Comparison of ENCODE assay signal across 8 cellular contexts in the genomic region with DNA sequence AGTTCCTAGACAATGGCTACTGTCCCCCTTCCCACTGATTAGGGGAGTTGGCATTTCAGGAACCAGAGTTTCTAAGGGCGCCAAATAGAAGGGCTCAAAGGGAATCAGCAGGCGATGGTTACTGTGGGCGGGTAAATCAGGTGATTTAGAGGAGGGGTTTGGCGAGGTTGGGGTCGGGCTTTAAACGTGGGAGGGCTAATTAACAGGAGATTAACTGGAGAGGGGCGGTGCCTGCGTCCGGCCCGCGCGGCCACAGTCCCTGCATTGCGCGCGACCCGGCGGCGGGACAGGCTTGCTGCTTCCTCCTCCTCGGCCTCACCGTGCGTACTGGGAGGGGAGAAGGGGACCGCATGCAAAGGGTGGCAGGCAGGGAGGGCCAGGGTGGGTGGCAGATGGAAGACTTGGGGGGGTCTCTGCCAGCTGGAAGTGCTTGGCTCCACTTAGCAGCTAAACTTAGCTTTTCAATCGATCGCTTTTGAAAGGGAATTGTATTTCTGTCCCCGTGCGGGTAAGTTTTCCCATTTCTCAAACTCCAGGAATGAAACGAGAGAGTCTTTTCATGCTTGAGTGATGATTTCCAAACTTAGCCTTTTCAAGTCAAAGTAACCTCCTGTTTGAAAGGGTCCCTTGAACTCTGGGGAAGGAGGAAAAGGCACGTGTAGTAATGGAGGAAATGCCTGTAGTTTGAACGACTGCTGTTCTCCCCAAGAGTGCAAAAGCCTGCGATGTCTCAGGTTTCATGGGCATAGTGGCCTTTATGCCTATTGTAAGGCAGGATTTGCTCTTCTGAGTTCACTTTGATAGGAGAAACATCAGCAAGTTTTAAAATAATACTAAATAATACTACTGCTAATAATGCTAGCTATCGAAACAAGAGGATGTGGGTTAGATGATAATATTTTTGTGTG. TPM values are rescaled to one million over a fixed set of nuclear protein-coding genes. Genes with fewer than 3 reads are reported as not detected.
DNase-seq lines count a peak whose midpoint lies in the region; ATAC-seq and TF ChIP-seq lines count a peak whose summit lies in the region.

A gene with protein sequence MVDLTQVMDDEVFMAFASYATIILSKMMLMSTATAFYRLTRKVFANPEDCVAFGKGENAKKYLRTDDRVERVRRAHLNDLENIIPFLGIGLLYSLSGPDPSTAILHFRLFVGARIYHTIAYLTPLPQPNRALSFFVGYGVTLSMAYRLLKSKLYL (plus strand): TSS at position 255 of the 908 bp plus-strand sequence. CDS start 6,608 bp downstream, outside the sequence.

- H3K9ac ChIP-seq in MM.1S (ENCODE audit: low read length): peak within 1 kb of the TSS; percentile 43; the same call in 1 of the 2 replicates
- H3K9ac ChIP-seq in trophoblast cell (ENCODE audit: low read length): peak within 1 kb of the TSS; percentile 83

- no peak within 1 kb of the TSS for H2AK5ac ChIP-seq in trophoblast cell (ENCODE audit: low read length)

- intact Hi-C loops in left cardiac atrium (cut with DNase I): no loop called here

- TF ChIP-seq CTCF in MM.1S (IDR thresholded peaks at IDR 0.05; ENCODE audit: low read length): no peak
- TF ChIP-seq CTCF in VCaP (conservative IDR thresholded peaks at IDR 0.05): no peak

- peak within 1 kb of the TSS; percentile 78 for H3K4ac ChIP-seq in trophoblast cell (ENCODE audit: low read depth, low read length)

- H4K8ac ChIP-seq in trophoblast cell (ENCODE audit: low read depth, low read length): peak within 1 kb of the TSS; percentile 78

- H3F3A ChIP-seq in MM.1S (ENCODE audit: insufficient read depth, low read length): no peaks in the 10 kb centered on the region

- peak within 1 kb of the TSS; percentile 50; the same call in 1 of the 2 replicates for H3K4me3 ChIP-seq in MM.1S (ENCODE audit: low read length)
- peak within 1 kb of the TSS; percentile 73 for H3K4me3 ChIP-seq in trophoblast cell (ENCODE audit: low read depth, low read length)

- H3K23ac ChIP-seq in trophoblast cell (ENCODE audit: low read length): no peak within 1 kb of the TSS

- peaks cover 4% of the 10 kb centered on the region; the same call in 1 of the 2 replicates for H3K4me1 ChIP-seq in MM.1S (ENCODE audit: low read length)
- peaks cover 7 to 14% of the 10 kb centered on the region in 2 experiments for H3K4me1 ChIP-seq in trophoblast cell (ENCODE audit: control insufficient read depth in 1 of 2, insufficient read depth in 2 of 2, low read length in 2 of 2)

- H3K9me3 ChIP-seq in MM.1S (replicated peaks; ENCODE audit: insufficient read depth, low read length): no peaks in the 10 kb centered on the region
- H3K9me3 ChIP-seq in trophoblast cell (ENCODE audit: insufficient read depth, low read depth, low read length): no peaks in the 10 kb centered on the region

- no peaks in the 10 kb centered on the region for H3K79me2 ChIP-seq in MM.1S (ENCODE audit: low read length)
- H3K79me2 ChIP-seq in trophoblast cell (ENCODE audit: control insufficient read depth, insufficient read depth, low read length, poor library complexity): peaks cover 7% of the 10 kb centered on the region

- H2BK5ac ChIP-seq in trophoblast cell (ENCODE audit: low read depth, low read length, poor library complexity): peak within 1 kb of the TSS; percentile 66

- H2AFZ ChIP-seq in MM.1S (ENCODE audit: low read length) (peak within 1 kb of the TSS; percentile 40), trophoblast cell (ENCODE audit: insufficient read depth, low read length, poor library complexity) (peak within 1 kb of the TSS; percentile 43)

- DNase-seq in C1 segment of cervical spinal cord (lab: John Stamatoyannopoulos, UW) (peak in 8 of 14 donors; percentile 5 to 56 (median 21)), MM.1S (peak; percentile 35), left cardiac atrium (peak; percentile 75), trophoblast cell (peak in 1 of 2 donors; percentile 15), SW 1271 (lab: John Stamatoyannopoulos, UW) (no peak), NCI-H526 treated with DMSO at 0.1 percent for 48 hours (lab: John Stamatoyannopoulos, UW) (no peak)

- peak within 1 kb of the TSS; percentile 48 for H4K12ac ChIP-seq in trophoblast cell (ENCODE audit: low read depth, low read length)

- no peak within 1 kb of the TSS for H3K27ac ChIP-seq in MM.1S (ENCODE audit: low read length)
- peak within 1 kb of the TSS; percentile 78 for H3K27ac ChIP-seq in VCaP
- peak within 1 kb of the TSS; percentile 20 for H3K27ac ChIP-seq in trophoblast cell (ENCODE audit: low read depth, low read length)

- H3K9me2 ChIP-seq in MM.1S (replicated peaks; ENCODE audit: insufficient read depth, low read length): no peaks in the 10 kb centered on the region

- H2BK12ac ChIP-seq in trophoblast cell (ENCODE audit: low read length): peak within 1 kb of the TSS; percentile 52

- H3K18ac ChIP-seq in trophoblast cell (ENCODE audit: low read length): peak within 1 kb of the TSS; percentile 40

- no CpG with 5 or more reads among the region's 31 CpGs for WGBS in trophoblast cell (ENCODE audit: extremely low coverage, insufficient coverage, insufficient read length)

- H3K4me2 ChIP-seq in MM.1S (ENCODE audit: low read depth, low read length): peak within 1 kb of the TSS; percentile 31; the same call in 1 of the 2 replicates
- H3K4me2 ChIP-seq in trophoblast cell (ENCODE audit: low read length): peak within 1 kb of the TSS; percentile 64

- H3K27me3 ChIP-seq in MM.1S (replicated peaks; ENCODE audit: insufficient read depth, low read length) (no peaks in the 10 kb centered on the region), trophoblast cell (ENCODE audit: insufficient read depth, low read length) (no peaks in the 10 kb centered on the region)

- peak within 1 kb of the TSS; percentile 65 for H3K14ac ChIP-seq in trophoblast cell (ENCODE audit: low read length)

- ATAC-seq in GM21515 (IDR thresholded peaks at IDR 0.05; ENCODE audit: unreplicated experiment) (peak; percentile 59), left cardiac atrium (peak; percentile 82 to 84)

- H4K91ac ChIP-seq in trophoblast cell (ENCODE audit: low read depth, low read length): peak within 1 kb of the TSS; percentile 61

- H3K36me3 ChIP-seq in MM.1S (replicated peaks; ENCODE audit: insufficient read depth, low read length) (no peaks in the 10 kb centered on the region), trophoblast cell (ENCODE audit: control insufficient read depth in 1 of 2, insufficient read depth in 2 of 2, low read length in 2 of 2) (no peaks in the 10 kb centered on the region)

- peaks cover 11% of the 10 kb centered on the region for H3K79me1 ChIP-seq in trophoblast cell (ENCODE audit: low read length)

- peak within 1 kb of the TSS; percentile 45 for H2BK120ac ChIP-seq in trophoblast cell (ENCODE audit: insufficient read depth, low read length, poor library complexity)

- H4K20me1 ChIP-seq in MM.1S (ENCODE audit: insufficient read depth, low read length): no peaks in the 10 kb centered on the region

RNA-seq across cellular contexts. Expression of the gene that starts here (rescaled TPM):
- total RNA-seq in left cardiac atrium: 100 to 1,000 TPM; 214 to 341 TPM
- polyA plus RNA-seq in trophoblast cell (2013): 561 and 590 TPM in 2 replicates

Comparison
In these comparisons a context has a peak if more than half of its experiments do, and no peak if none do; other contexts are left out.
1. DNase-seq: peak in C1 segment of cervical spinal cord (8 of 14), MM.1S (single experiment) and left cardiac atrium (single experiment); none in SW 1271 (0 of 2) and NCI-H526 treated with DMSO at 0.1 percent for 48 hours (single experiment).